15 cellular contexts compared by ENCODE assay signal in the genomic region with DNA sequence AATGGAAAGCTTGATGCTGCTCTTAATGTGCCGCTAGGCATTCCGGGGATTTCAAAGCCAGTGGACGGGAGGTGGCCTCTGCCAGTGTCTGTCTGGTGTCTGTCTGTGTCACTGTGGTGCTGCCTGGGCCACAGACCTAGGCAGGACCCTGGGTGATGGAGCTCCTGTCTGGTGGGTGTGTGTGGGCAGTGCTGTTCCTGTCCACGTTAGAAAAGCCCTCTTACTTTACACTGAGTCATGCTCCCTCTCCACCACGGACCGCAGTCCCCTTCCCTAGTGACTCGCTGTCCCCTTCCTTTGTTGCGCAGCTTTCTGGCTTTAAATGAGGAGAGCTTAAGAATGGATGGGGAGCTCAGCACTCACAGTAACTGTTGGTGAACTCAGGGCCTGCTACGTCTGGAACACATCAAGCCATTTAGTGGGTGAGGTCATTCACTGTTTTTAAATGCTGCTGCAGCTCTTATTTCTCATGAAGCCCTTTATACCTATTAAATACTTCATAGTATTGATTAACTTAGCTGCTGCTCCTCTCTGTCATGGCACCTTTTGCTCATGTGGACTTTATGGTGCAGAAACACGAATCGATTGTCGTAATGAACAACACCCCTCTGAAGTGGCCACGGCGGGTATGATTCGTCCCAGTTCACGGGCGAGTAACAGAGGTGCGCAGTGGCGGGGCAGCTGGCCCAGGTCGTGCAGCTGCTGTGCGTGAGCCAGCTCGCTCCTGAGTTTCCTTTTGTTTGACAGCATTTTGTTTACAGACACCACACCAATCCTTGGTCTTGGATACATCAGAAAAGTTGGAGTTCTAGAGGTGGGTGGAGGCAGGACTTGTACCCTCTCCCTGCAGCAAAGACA.
A peak's percentile ranks its signal among the peaks of the same experiment; 100 is the strongest.
DNase-seq lines count a peak whose midpoint lies in the region; ATAC-seq and TF ChIP-seq lines count a peak whose summit lies in the region.
"Had no signal": no experiment of that assay in that cellular context is flagged by ENCODE, and none has a peak within 500 bp of the region (broad histone marks: within the 10 kb centered on the region; RNA-seq: fewer than 3 reads in every experiment).

No MANE protein-coding gene starts in this region.

- peak overlapping the region in 3 of 7 donors; percentile 3 to 70 (median 11) for H3K27ac Mint-ChIP-seq in CD4-positive, alpha-beta memory T cell

- TF ChIP-seq CTCF in AG10803 (conservative IDR thresholded peaks at IDR 0.05; ENCODE audit: low read length) (no peak), heart left ventricle (IDR thresholded peaks at IDR 0.05) (no peak)

- no peak overlapping the region for H3K4me3 ChIP-seq in AG10803 (ENCODE audit: low read length)
- H3K4me3 ChIP-seq in heart left ventricle, result no peak overlapping the region
- H3K4me3 ChIP-seq in skeletal muscle tissue (ENCODE audit: low read length in 3 of 3), result no peak overlapping the region
- H3K4me3 ChIP-seq in CD4-positive, alpha-beta memory T cell (ENCODE audit: low read length in 2 of 2), result no peak overlapping the region
- H3K4me3 ChIP-seq: GM12878 had no signal

- DNase-seq in AG10803 (ENCODE audit: low read depth) (peak; percentile 10), GDM1 (lab: John Stamatoyannopoulos, UW) (peak; percentile 37), heart left ventricle (no peak), G401 (ENCODE audit: low spot score) (no peak)
- no peak for DNase-seq in CD4-positive, alpha-beta memory T cell
- DNase-seq: activated CD4-positive, alpha-beta T cell treated with anti-CD3 and anti-CD28 coated beads, Interleukin-2, amount 50 U/mL, for 1 hour; activated gamma-delta T cell treated with Interleukin-2 at 50 U/mL for 16 hours; H7; NCI-H2107 had no signal

- H3K27ac ChIP-seq in heart left ventricle (peak overlapping the region in 6 of 12 donors; percentile 22 to 61 (median 50)), skeletal muscle tissue (ENCODE audit: low read depth, low read length) (peak overlapping the region; percentile 33)
- H3K27ac ChIP-seq in CD4-positive, alpha-beta memory T cell (ENCODE audit: low read depth, low read length), result no peak overlapping the region

- no peak for TF ChIP-seq POLR2A in heart left ventricle (IDR thresholded peaks at IDR 0.05)

- H3K27me3 ChIP-seq in heart left ventricle (no peaks in the 10 kb centered on the region), skeletal muscle tissue (ENCODE audit: control insufficient read depth in 3 of 3, insufficient read depth in 3 of 3, low read length in 3 of 3) (no peaks in the 10 kb centered on the region)
- H3K27me3 ChIP-seq in CD4-positive, alpha-beta memory T cell (ENCODE audit: insufficient read depth, low read length), result no peaks in the 10 kb centered on the region

- CTCF ChIA-PET in CD4-positive, alpha-beta memory T cell (lab: Charles Lee; ENCODE audit: partially characterized antibody), result no interaction called here

- peaks cover 0 to 28% (median 9%) of the 10 kb centered on the region in 12 donors for H3K4me1 ChIP-seq in heart left ventricle
- H3K4me1 ChIP-seq in skeletal muscle tissue (ENCODE audit: control insufficient read depth in 3 of 3, insufficient read depth in 3 of 3, low read length in 3 of 3), result peaks cover 6 to 16% (median 7%) of the 10 kb centered on the region in 3 donors
- H3K4me1 ChIP-seq in CD4-positive, alpha-beta memory T cell (ENCODE audit: insufficient read depth, low read length), result peaks cover under 1% of the 10 kb centered on the region

- intact Hi-C loops in heart left ventricle (cut with DNase I), result no loop called here
- intact Hi-C loops in CD4-positive, alpha-beta memory T cell (cut with micrococcal nuclease), result no loop called here

- 69 to 84% (median 79%) methylated on average over 22 of the region's 22 CpGs for WGBS in heart left ventricle, 4 donors

- H3K4me3 Mint-ChIP-seq in CD4-positive, alpha-beta memory T cell, result no peak overlapping the region
- H3K4me3 Mint-ChIP-seq: brain, CD14-positive monocyte had no signal

- H3K36me3 ChIP-seq in heart left ventricle (peaks cover 0 to 3% (median 0%) of the 10 kb centered on the region in 9 donors), skeletal muscle tissue (ENCODE audit: control insufficient read depth in 3 of 3, insufficient read depth in 3 of 3, low read length in 3 of 3) (peaks cover 0 to 3% (median 0%) of the 10 kb centered on the region in 3 donors)
- no peaks in the 10 kb centered on the region for H3K36me3 ChIP-seq in CD4-positive, alpha-beta memory T cell (ENCODE audit: insufficient read depth, low read length)

- peaks cover 0 to 23% (median 8%) of the 10 kb centered on the region in 12 donors for H3K9me3 ChIP-seq in heart left ventricle
- peaks cover 0 to 2% (median 0%) of the 10 kb centered on the region in 3 donors for H3K9me3 ChIP-seq in skeletal muscle tissue (ENCODE audit: control insufficient read depth in 3 of 3, low read length in 3 of 3)
- H3K9me3 ChIP-seq in CD4-positive, alpha-beta memory T cell (ENCODE audit: control insufficient read depth in 1 of 2, low read length in 2 of 2), result no peaks in the 10 kb centered on the region

- in situ Hi-C loops in G401 (cut with HindIII; ENCODE audit: low sequenced_read_pairs), result no loop called here

- no peaks in the 10 kb centered on the region for H3K27me3 Mint-ChIP-seq in CD4-positive, alpha-beta memory T cell

- ATAC-seq in heart left ventricle (peak; percentile 23 to 78 (median 63)), HG03159 (IDR thresholded peaks at IDR 0.05; ENCODE audit: unreplicated experiment) (no peak), GM21723 (IDR thresholded peaks at IDR 0.05; ENCODE audit: unreplicated experiment) (no peak)
- ATAC-seq: GM12878 had no signal

- H3K4me1 Mint-ChIP-seq in CD4-positive, alpha-beta memory T cell, result peaks cover 0 to 11% (median 3%) of the 10 kb centered on the region in 4 donors

- H3K9ac ChIP-seq in skeletal muscle tissue (ENCODE audit: low read depth in 1 of 3, low read length in 3 of 3), result no peak overlapping the region

- peaks cover 0 to 17% (median 12%) of the 10 kb centered on the region in 8 donors for H3K9me3 Mint-ChIP-seq in CD4-positive, alpha-beta memory T cell

- peaks cover 6 to 19% of the 10 kb centered on the region in 2 donors for H3K36me3 Mint-ChIP-seq in CD4-positive, alpha-beta memory T cell

- POLR2A ChIA-PET in CD4-positive, alpha-beta memory T cell (lab: Charles Lee; ENCODE audit: partially characterized antibody), result interaction anchor here (1.3 kb wide), 1 partner anchor 183 kb away, joined by 3 read pairs; no protein-coding TSS in a partner anchor

Comparison
In these comparisons a context has a peak if more than half of its experiments do, and no peak if none do; other contexts are left out.
1. DNase-seq: peak in AG10803 (single experiment) and GDM1 (single experiment); none in heart left ventricle (0 of 5), CD4-positive, alpha-beta memory T cell (0 of 5) and G401 (single experiment).
2. ATAC-seq: peak in heart left ventricle (4 of 4); none in HG03159 (single experiment) and GM21723 (single experiment).